Comparison of ENCODE assay signal across 8 cellular contexts in the genomic region with DNA sequence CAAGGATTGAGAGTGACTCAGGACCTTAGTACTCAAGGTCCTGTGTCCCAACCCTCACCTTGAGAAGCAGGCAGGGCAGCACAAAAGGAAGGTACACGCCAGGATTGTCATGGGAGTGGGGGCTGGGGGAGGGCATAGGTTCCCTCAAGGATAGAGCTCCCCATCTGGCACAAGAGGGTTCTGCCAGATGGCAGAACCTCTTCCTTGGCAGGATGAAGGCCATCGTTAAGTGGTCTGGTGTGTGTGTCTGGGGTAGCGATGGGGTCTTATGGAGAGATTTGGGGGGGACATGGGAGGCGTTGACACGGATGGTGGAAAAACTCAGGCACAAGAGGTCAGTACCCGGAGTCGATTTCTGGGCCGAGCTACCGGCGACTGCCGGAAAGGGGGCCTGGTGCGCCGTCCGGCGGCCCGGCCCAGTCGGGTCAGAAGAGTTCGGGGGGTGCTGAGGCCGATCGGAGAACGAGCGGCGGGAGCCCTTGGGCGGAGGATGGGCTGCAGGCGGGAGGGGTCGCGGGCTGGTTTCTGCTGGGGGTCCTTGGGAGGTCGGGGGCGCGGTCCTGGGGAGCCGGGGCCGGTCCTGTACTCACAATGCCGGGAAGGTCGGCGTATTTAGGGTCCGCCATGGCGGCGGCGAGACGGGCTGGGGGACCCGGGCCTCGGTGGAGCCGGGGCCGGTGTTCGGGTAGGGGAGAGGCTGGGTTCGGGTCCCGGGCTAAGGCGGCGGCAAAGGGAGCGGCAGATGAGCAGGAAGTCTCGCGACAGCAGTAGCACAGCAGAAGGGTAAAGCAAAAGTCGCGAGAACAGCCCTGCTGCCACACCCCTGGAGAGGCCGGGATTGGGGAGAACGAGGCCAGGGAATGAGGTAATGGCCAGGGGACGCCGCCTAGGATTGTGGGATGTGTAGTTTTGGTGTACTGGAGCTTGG.
DNase-seq lines count a peak whose midpoint lies in the region; ATAC-seq lines count a peak whose summit lies in the region.

Gene DCTN2, minus strand, starts transcription at position 755 of the 928 bp plus-strand sequence. Its CDS starts 129 bp downstream, at position 626.

- H3K4me3 ChIP-seq in effector memory CD4-positive, alpha-beta T cell (ENCODE audit: insufficient read depth, low read depth, low read length, poor library complexity, severe bottlenecking): peak within 1 kb of the TSS; percentile 76

- H3K36me3 ChIP-seq in effector memory CD4-positive, alpha-beta T cell (ENCODE audit: control insufficient read depth, insufficient read depth, low read length): no peaks in the 10 kb centered on the region

- H3K4me1 ChIP-seq in effector memory CD4-positive, alpha-beta T cell (ENCODE audit: control insufficient read depth, insufficient read depth, low read length, poor library complexity, severe bottlenecking): peaks cover 22% of the 10 kb centered on the region

- peak; percentile 96 for ATAC-seq in GM19468 (IDR thresholded peaks at IDR 0.05; ENCODE audit: extremely low read depth, unreplicated experiment)

- no peaks in the 10 kb centered on the region for H3K27me3 ChIP-seq in effector memory CD4-positive, alpha-beta T cell (replicated peaks; ENCODE audit: control insufficient read depth, insufficient read depth, low read length, poor library complexity, severe bottlenecking)

- H3K27ac ChIP-seq in effector memory CD4-positive, alpha-beta T cell (ENCODE audit: insufficient read depth, low read length, poor library complexity, severe bottlenecking): peak within 1 kb of the TSS; percentile 83

- no peaks in the 10 kb centered on the region for H3K9me3 ChIP-seq in effector memory CD4-positive, alpha-beta T cell (ENCODE audit: control insufficient read depth, low read length)

- DNase-seq in COLO668 (lab: John Stamatoyannopoulos, UW; ENCODE audit: unreplicated experiment): peak; percentile 91
- peak; percentile 89 for DNase-seq in HS-5 (ENCODE audit: low read depth)
- DNase-seq in NK-92 treated with Interleukin-12 subunit alpha and Interleukin-12 subunit beta, amount 100 ng/mL, for 24 hours (lab: John Stamatoyannopoulos, UW): peak; percentile 86
- DNase-seq in activated CD8-positive, alpha-beta memory T cell treated with anti-CD3 and anti-CD28 coated beads for 24 hours: peak; percentile 94
- peak; percentile 84 to 91 (median 90) for DNase-seq in effector memory CD4-positive, alpha-beta T cell
- DNase-seq in medulla oblongata (ENCODE audit: extremely low spot score): peak; percentile 99
- DNase-seq in stimulated activated CD8-positive, alpha-beta memory T cell treated with anti-CD3 and anti-CD28 coated beads, Interleukin-12 subunit alpha, Interleukin-12 subunit beta, amount 100 ng/mL, for 1 hour (ENCODE audit: low read depth): peak; percentile 83

Comparison
In these comparisons a context has a peak if more than half of its experiments do, and no peak if none do; other contexts are left out.
1. Peak in every context shown above with its lines: DNase-seq, ATAC-seq, H3K4me3 ChIP-seq and H3K27ac ChIP-seq.